In genomic region chr15:58528197-58528870, GRCh38 we compare ENCODE assay signal across 13 cellular contexts.
DNase-seq lines count a peak whose midpoint lies in the region; ATAC-seq and TF ChIP-seq lines count a peak whose summit lies in the region.
"Had no signal": no experiment of that assay in that cellular context is flagged by ENCODE, and none has a peak within 500 bp of the region (broad histone marks: within the 10 kb centered on the region; RNA-seq: fewer than 3 reads in every experiment).

No MANE protein-coding gene starts in this region.

- ATAC-seq in Right ventricle myocardium superior (ENCODE audit: poor library complexity) = peak; percentile 76
- peak; percentile 85 for ATAC-seq in mucosa of descending colon
- no peak for ATAC-seq in GM18907 (IDR thresholded peaks at IDR 0.05; ENCODE audit: unreplicated experiment)
- ATAC-seq in WTC11 = no peak

- H3K27ac ChIP-seq in PC-9 = peak overlapping the region; percentile 55

- H3K9me2 ChIP-seq in PC-9 (ENCODE audit: insufficient read depth) = no peaks in the 10 kb centered on the region

- intact Hi-C loops in PC-9 (cut with micrococcal nuclease; ENCODE audit: unreplicated experiment) = loop anchor here (10.0 kb wide), 1 partner anchor 846 kb away; the partner anchor contains the start of gene MYO1E
- intact Hi-C loops in Right ventricle myocardium superior (cut with DNase I) = no loop called here
- intact Hi-C loops in mucosa of descending colon (cut with DNase I, micrococcal nuclease) = no loop called here
- intact Hi-C loops in activated CD4-positive, alpha-beta memory T cell treated with anti-CD3 and anti-CD28 coated beads for 36 hours (cut with micrococcal nuclease) = no loop called here

- H4K20me1 ChIP-seq in PC-9 (ENCODE audit: insufficient read depth) = no peaks in the 10 kb centered on the region

- TF ChIP-seq CTCF in PC-9 (conservative IDR thresholded peaks at IDR 0.05) = no peak
- TF ChIP-seq CTCF in mucosa of descending colon (IDR thresholded peaks at IDR 0.05) = no peak
- TF ChIP-seq CTCF in WTC11 (IDR thresholded peaks at IDR 0.05) = no peak

- H3K4me3 ChIP-seq in PC-9 (no peak overlapping the region), mucosa of descending colon (no peak overlapping the region)

- H3K9me3 ChIP-seq in PC-9 (ENCODE audit: insufficient read depth, low read depth) = no peaks in the 10 kb centered on the region
- no peaks in the 10 kb centered on the region for H3K9me3 ChIP-seq in mucosa of descending colon

- no peak overlapping the region for H3K27ac Mint-ChIP-seq in activated CD4-positive, alpha-beta memory T cell treated with anti-CD3 and anti-CD28 coated beads for 36 hours
- H3K27ac Mint-ChIP-seq in WTC11 = no peak overlapping the region
- H3K27ac Mint-ChIP-seq: activated B cell treated with CpG ODN at 0.5 μM for 24 hours; dendritic cell treated with granulocyte-macrophage colony-stimulating factor and Interleukin-4, amounts not matched to agents 40 ng/mL and 50 ng/mL, for 4 days had no signal

- H3F3A ChIP-seq in PC-9 (ENCODE audit: insufficient read depth, low read depth) = peaks cover 12% of the 10 kb centered on the region; the same call in 1 of the 2 replicates

- no peaks in the 10 kb centered on the region for H3K4me1 Mint-ChIP-seq in activated CD4-positive, alpha-beta memory T cell treated with anti-CD3 and anti-CD28 coated beads for 36 hours (ENCODE audit: low read depth)
- H3K4me1 Mint-ChIP-seq in WTC11 = no peaks in the 10 kb centered on the region
- H3K4me1 Mint-ChIP-seq: activated B cell treated with CpG ODN at 0.5 μM for 24 hours, naive B cell had no signal

- BruUV-seq in PC-9 (replicated peaks; lab: Mats Ljungman, UMichigan) = no TSS peak

- H3K27me3 Mint-ChIP-seq in activated CD4-positive, alpha-beta memory T cell treated with anti-CD3 and anti-CD28 coated beads for 36 hours = no peaks in the 10 kb centered on the region
- no peaks in the 10 kb centered on the region for H3K27me3 Mint-ChIP-seq in WTC11 (ENCODE audit: low read depth)
- H3K27me3 Mint-ChIP-seq: dendritic cell treated with granulocyte-macrophage colony-stimulating factor and Interleukin-4, amounts not matched to agents 40 ng/mL and 50 ng/mL, for 4 days had no signal

- H3K4me3 Mint-ChIP-seq in activated CD4-positive, alpha-beta memory T cell treated with anti-CD3 and anti-CD28 coated beads for 36 hours = no peak overlapping the region
- H3K4me3 Mint-ChIP-seq in WTC11 = no peak overlapping the region
- H3K4me3 Mint-ChIP-seq: activated B cell treated with CpG ODN at 0.5 μM for 24 hours; dendritic cell treated with granulocyte-macrophage colony-stimulating factor and Interleukin-4, amounts not matched to agents 40 ng/mL and 50 ng/mL, for 4 days; naive B cell had no signal

- no peaks in the 10 kb centered on the region for H3K79me2 ChIP-seq in PC-9 (ENCODE audit: low read depth)

- H3K36me3 ChIP-seq in PC-9 (ENCODE audit: low read depth) (no peaks in the 10 kb centered on the region), mucosa of descending colon (ENCODE audit: low read depth) (no peaks in the 10 kb centered on the region)

- POLR2A ChIA-PET in PC-9 (lab: Charles Lee; ENCODE audit: unreplicated experiment) (interaction anchor here (0.6 to 1.0 kb wide), 3 partner anchors 19 to 349 kb away, joined by 3 to 11 read pairs (median 4); no protein-coding TSS in a partner anchor), WTC11 (lab: Charles Lee) (no interaction called here)
- POLR2A ChIA-PET in activated CD4-positive, alpha-beta memory T cell treated with anti-CD3 and anti-CD28 coated beads for 36 hours (lab: Charles Lee) = no interaction called here

- H3K36me3 Mint-ChIP-seq in activated CD4-positive, alpha-beta memory T cell treated with anti-CD3 and anti-CD28 coated beads for 36 hours = no peaks in the 10 kb centered on the region
- H3K36me3 Mint-ChIP-seq in WTC11 = no peaks in the 10 kb centered on the region

- peak overlapping the region; percentile 42; the same call in 1 of the 2 replicates for H3K4me2 ChIP-seq in PC-9

- no peaks in the 10 kb centered on the region for H3K27me3 ChIP-seq in PC-9 (ENCODE audit: insufficient read depth, low read depth)

- DNase-seq in AG08396 (ENCODE audit: low spot score) (peak; percentile 72), PC-9 (peak; percentile 57 to 77), Right ventricle myocardium superior (no peak), mucosa of descending colon (peak in 1 of 3 donors; percentile 53), GM19238 (ENCODE audit: insufficient read length, low spot score) (no peak), WTC11 (ENCODE audit: low spot score) (no peak)
- DNase-seq in activated CD4-positive, alpha-beta memory T cell treated with anti-CD3 and anti-CD28 coated beads for 36 hours = no peak
- DNase-seq: activated B cell treated with CpG ODN at 0.5 μM for 24 hours, GOT3, naive B cell, SHP77 had no signal

- H3K4me1 ChIP-seq in PC-9 (replicated peaks; ENCODE audit: insufficient read depth) (peaks cover 42% of the 10 kb centered on the region), mucosa of descending colon (ENCODE audit: low read depth) (peaks cover 8% of the 10 kb centered on the region)

- no peaks in the 10 kb centered on the region for H3K9me3 Mint-ChIP-seq in activated CD4-positive, alpha-beta memory T cell treated with anti-CD3 and anti-CD28 coated beads for 36 hours
- no peaks in the 10 kb centered on the region for H3K9me3 Mint-ChIP-seq in WTC11
- H3K9me3 Mint-ChIP-seq: activated B cell treated with CpG ODN at 0.5 μM for 24 hours; dendritic cell treated with granulocyte-macrophage colony-stimulating factor and Interleukin-4, amounts not matched to agents 40 ng/mL and 50 ng/mL, for 4 days; naive B cell had no signal

- H2AFZ ChIP-seq in PC-9 = no peak overlapping the region

- CTCF ChIA-PET in PC-9 (lab: Charles Lee) (interaction anchor here (0.7 to 1.0 kb wide), 2 partner anchors 19 to 69 kb away, joined by 3 read pairs; no protein-coding TSS in a partner anchor), WTC11 (lab: Charles Lee) (interaction anchor here (1.4 kb wide), 1 partner anchor 11 kb away, joined by 3 read pairs; no protein-coding TSS in a partner anchor)
- CTCF ChIA-PET in activated CD4-positive, alpha-beta memory T cell treated with anti-CD3 and anti-CD28 coated beads for 36 hours (lab: Charles Lee) = no interaction called here

TF ChIP-seq in WTC11, 78 proteins besides CTCF, POLR2A, EP300 and RAD21:
- no peak for TF ChIP-seq ESRRA (CRISPR knock-in tag; IDR thresholded peaks at IDR 0.05; ENCODE audit: borderline replicate concordance)
- no peak for TF ChIP-seq PRRX2 (CRISPR knock-in tag; IDR thresholded peaks at IDR 0.05)
- TF ChIP-seq KAT7 (CRISPR knock-in tag; IDR thresholded peaks at IDR 0.05; ENCODE audit: borderline replicate concordance) = no peak
- no peak for TF ChIP-seq JAZF1 (CRISPR knock-in tag; IDR thresholded peaks at IDR 0.05)
- TF ChIP-seq ZNF219 (CRISPR knock-in tag; IDR thresholded peaks at IDR 0.05; ENCODE audit: borderline replicate concordance) = no peak
- TF ChIP-seq, protein P1, sequence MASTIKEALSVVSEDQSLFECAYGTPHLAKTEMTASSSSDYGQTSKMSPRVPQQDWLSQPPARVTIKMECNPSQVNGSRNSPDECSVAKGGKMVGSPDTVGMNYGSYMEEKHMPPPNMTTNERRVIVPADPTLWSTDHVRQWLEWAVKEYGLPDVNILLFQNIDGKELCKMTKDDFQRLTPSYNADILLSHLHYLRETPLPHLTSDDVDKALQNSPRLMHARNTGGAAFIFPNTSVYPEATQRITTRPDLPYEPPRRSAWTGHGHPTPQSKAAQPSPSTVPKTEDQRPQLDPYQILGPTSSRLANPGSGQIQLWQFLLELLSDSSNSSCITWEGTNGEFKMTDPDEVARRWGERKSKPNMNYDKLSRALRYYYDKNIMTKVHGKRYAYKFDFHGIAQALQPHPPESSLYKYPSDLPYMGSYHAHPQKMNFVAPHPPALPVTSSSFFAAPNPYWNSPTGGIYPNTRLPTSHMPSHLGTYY (CRISPR knock-in tag; IDR thresholded peaks at IDR 0.05) = no peak
- no peak for TF ChIP-seq ATF3 (CRISPR knock-in tag; conservative IDR thresholded peaks at IDR 0.05)

Comparison
In these comparisons a context has a peak if more than half of its experiments do, and no peak if none do; other contexts are left out.
1. DNase-seq: peak in AG08396 (single experiment) and PC-9 (2 of 2); none in Right ventricle myocardium superior (single experiment), GM19238 (single experiment), activated CD4-positive, alpha-beta memory T cell treated with anti-CD3 and anti-CD28 coated beads for 36 hours (single experiment) and WTC11 (single experiment).
2. ATAC-seq: peak in Right ventricle myocardium superior (single experiment) and mucosa of descending colon (single experiment); none in GM18907 (single experiment) and WTC11 (single experiment).